ENCODE assay signal across 8 cellular contexts in genomic region chr14:60164717-60165546, GRCh38. TPM values are rescaled to one million over a fixed set of nuclear protein-coding genes. Genes with fewer than 3 reads are reported as not detected.
DNase-seq lines count a peak whose midpoint lies in the region; ATAC-seq and TF ChIP-seq lines count a peak whose summit lies in the region.

DHRS7 (minus strand) TSS chr14:60165398; CDS start chr14:60165309, 89 bp downstream.

- TF ChIP-seq CTCF in Caco-2 (IDR thresholded peaks at IDR 0.05; ENCODE audit: insufficient read depth in 1 of 2, low read depth in 1 of 2, low read length in 1 of 2, severe bottlenecking in 1 of 2, unreplicated experiment in 1 of 2): peak; percentile 15 to 26
- peak; percentile 62 for TF ChIP-seq CTCF in OCI-LY1 (IDR thresholded peaks at IDR 0.05; ENCODE audit: low read length)

- H3K9me2 ChIP-seq in OCI-LY1 (ENCODE audit: low read depth, low read length): no peaks in the 10 kb centered on the region

- no peaks in the 10 kb centered on the region for H3K36me3 ChIP-seq in Caco-2 (ENCODE audit: control insufficient read depth, insufficient read depth, low read length)
- peaks cover 5% of the 10 kb centered on the region; the same call in 1 of the 2 replicates for H3K36me3 ChIP-seq in OCI-LY1 (ENCODE audit: insufficient read depth, low read length)
- H3K36me3 ChIP-seq in esophagus (ENCODE audit: control insufficient read depth in 2 of 2, insufficient read depth in 2 of 2, low read length in 1 of 2): no peaks in the 10 kb centered on the region
- H3K36me3 ChIP-seq in muscle layer of duodenum (ENCODE audit: control insufficient read depth in 1 of 2, insufficient read depth in 2 of 2, low read length in 2 of 2): no peaks in the 10 kb centered on the region

- 0% methylated on average over 46 to 68 of the region's 68 CpGs for whole genome bisulfite sequencing in esophagus, 2 donors

- no peaks in the 10 kb centered on the region for H3K9me3 Mint-ChIP-seq in Caco-2 (ENCODE audit: unreplicated experiment)

- no peak within 1 kb of the TSS for H2AFZ ChIP-seq in OCI-LY1 (ENCODE audit: low read length)

- no peaks in the 10 kb centered on the region for H3K27me3 Mint-ChIP-seq in Caco-2 (ENCODE audit: insufficient read depth, unreplicated experiment)

- peak within 1 kb of the TSS; percentile 91 for H3K4me2 ChIP-seq in OCI-LY1 (ENCODE audit: low read length)

- H3K27me3 ChIP-seq in Caco-2 (replicated peaks; ENCODE audit: control insufficient read depth, insufficient read depth, low read length) (no peaks in the 10 kb centered on the region), OCI-LY1 (ENCODE audit: insufficient read depth, low read length) (no peaks in the 10 kb centered on the region), esophagus (ENCODE audit: control insufficient read depth in 1 of 2, insufficient read depth in 2 of 2, low read length in 2 of 2) (no peaks in the 10 kb centered on the region), muscle layer of duodenum (ENCODE audit: low read depth, low read length) (no peaks in the 10 kb centered on the region)

- no peaks in the 10 kb centered on the region for H3F3A ChIP-seq in OCI-LY1 (ENCODE audit: insufficient read depth, low read length)

- no peaks in the 10 kb centered on the region for H4K20me1 ChIP-seq in OCI-LY1 (ENCODE audit: insufficient read depth, low read length)

- peak within 1 kb of the TSS; percentile 94 for H3K4me3 Mint-ChIP-seq in Caco-2 (ENCODE audit: unreplicated experiment)

- peak; percentile 83 to 89 for DNase-seq in Caco-2
- DNase-seq in HK-2 (ENCODE audit: unreplicated experiment): peak; percentile 85
- DNase-seq in activated T-cell treated with anti-CD3 and anti-CD28 coated beads for 48 hours (ENCODE audit: low read depth): peak; percentile 72
- DNase-seq in stimulated activated CD8-positive, alpha-beta memory T cell treated with anti-CD3 and anti-CD28 coated beads, Interleukin-7, amount 100 ng/mL, for 4 hours (ENCODE audit: low read depth in 2 of 2): peak; percentile 44 to 66

- no peaks in the 10 kb centered on the region for H3K4me1 ChIP-seq in Caco-2
- H3K4me1 ChIP-seq in OCI-LY1 (ENCODE audit: insufficient read depth, low read length, severe bottlenecking): peaks cover 37% of the 10 kb centered on the region
- H3K4me1 ChIP-seq in esophagus (ENCODE audit: control insufficient read depth in 2 of 2, insufficient read depth in 2 of 2, low read length in 1 of 2): peaks cover 0 to 4% of the 10 kb centered on the region in 2 donors
- peaks cover 0 to 10% of the 10 kb centered on the region in 2 donors for H3K4me1 ChIP-seq in muscle layer of duodenum (ENCODE audit: control insufficient read depth in 1 of 2, insufficient read depth in 2 of 2, low read length in 2 of 2)

- peak within 1 kb of the TSS; percentile 78 for H3K4me3 ChIP-seq in Caco-2 (ENCODE audit: low read depth, low read length)
- peak within 1 kb of the TSS; percentile 92 for H3K4me3 ChIP-seq in OCI-LY1 (ENCODE audit: low read depth, low read length, poor library complexity, severe bottlenecking)
- peak within 1 kb of the TSS; percentile 77 to 99 for H3K4me3 ChIP-seq in esophagus (ENCODE audit: low read depth in 1 of 2, low read length in 2 of 2)
- peak within 1 kb of the TSS; percentile 91 to 94 for H3K4me3 ChIP-seq in muscle layer of duodenum (ENCODE audit: low read depth in 1 of 2, low read length in 2 of 2)

- peaks cover 13% of the 10 kb centered on the region for H3K79me2 ChIP-seq in OCI-LY1 (ENCODE audit: insufficient read depth, low read length)

- BruUV-seq in Caco-2 (replicated peaks; lab: Mats Ljungman, UMichigan): no TSS peak

- no peaks in the 10 kb centered on the region for H3K9me3 ChIP-seq in Caco-2
- H3K9me3 ChIP-seq in OCI-LY1 (ENCODE audit: low read length): no peaks in the 10 kb centered on the region
- H3K9me3 ChIP-seq in esophagus (ENCODE audit: control insufficient read depth in 2 of 2, insufficient read depth in 1 of 2, low read depth in 1 of 2, low read length in 1 of 2): no peaks in the 10 kb centered on the region
- H3K9me3 ChIP-seq in muscle layer of duodenum (ENCODE audit: control insufficient read depth in 1 of 2, low read length in 2 of 2): no peaks in the 10 kb centered on the region

- POLR2A ChIA-PET in Caco-2 (lab: Charles Lee): interaction anchor here (0.8 kb wide), 1 partner anchor 104 kb away, joined by 3 read pairs; no protein-coding TSS in a partner anchor

- H3K4me1 Mint-ChIP-seq in Caco-2 (ENCODE audit: low read depth, unreplicated experiment): no peaks in the 10 kb centered on the region

- H3K36me3 Mint-ChIP-seq in Caco-2 (ENCODE audit: insufficient read depth, unreplicated experiment): no peaks in the 10 kb centered on the region

- peak within 1 kb of the TSS; percentile 84 for H3K27ac Mint-ChIP-seq in Caco-2 (ENCODE audit: unreplicated experiment)

- peak within 1 kb of the TSS; percentile 91 for H3K9ac ChIP-seq in OCI-LY1 (ENCODE audit: low read length)

- peak; percentile 89 for ATAC-seq in GM19455 (IDR thresholded peaks at IDR 0.05; ENCODE audit: unreplicated experiment)

- intact Hi-C loops in Caco-2 (cut with micrococcal nuclease; ENCODE audit: unreplicated experiment): loop anchor here (1.0 to 5.0 kb wide), 3 partner anchors 73 to 200 kb away; no protein-coding TSS in a partner anchor

- CTCF ChIA-PET in Caco-2 (lab: Charles Lee): interaction anchor here (0.7 to 1.3 kb wide), 3 partner anchors 73 to 200 kb away, joined by 3 to 5 read pairs (median 4); no protein-coding TSS in a partner anchor

- peak within 1 kb of the TSS; percentile 84 for H3K27ac ChIP-seq in OCI-LY1 (ENCODE audit: low read depth, low read length, poor library complexity, severe bottlenecking)
- H3K27ac ChIP-seq in esophagus (ENCODE audit: low read depth in 2 of 2, low read length in 1 of 2): peak within 1 kb of the TSS; percentile 96
- H3K27ac ChIP-seq in muscle layer of duodenum (ENCODE audit: low read length): peak within 1 kb of the TSS; percentile 96

RNA-seq across cellular contexts. Expression of gene DHRS7, which starts in this region (rescaled TPM):
- 61.6 and 65.6 TPM in 2 replicates for total RNA-seq in Caco-2 (2022)
- 10 to 100 TPM; 33.3 to 37.5 TPM for polyA plus RNA-seq in esophagus

Comparison
In these comparisons a context has a peak if more than half of its experiments do, and no peak if none do; other contexts are left out.
1. Peak in every context shown above with its lines: DNase-seq, ATAC-seq, H3K4me3 ChIP-seq and H3K27ac ChIP-seq.